17 cellular contexts compared by ENCODE assay signal in the genomic region with DNA sequence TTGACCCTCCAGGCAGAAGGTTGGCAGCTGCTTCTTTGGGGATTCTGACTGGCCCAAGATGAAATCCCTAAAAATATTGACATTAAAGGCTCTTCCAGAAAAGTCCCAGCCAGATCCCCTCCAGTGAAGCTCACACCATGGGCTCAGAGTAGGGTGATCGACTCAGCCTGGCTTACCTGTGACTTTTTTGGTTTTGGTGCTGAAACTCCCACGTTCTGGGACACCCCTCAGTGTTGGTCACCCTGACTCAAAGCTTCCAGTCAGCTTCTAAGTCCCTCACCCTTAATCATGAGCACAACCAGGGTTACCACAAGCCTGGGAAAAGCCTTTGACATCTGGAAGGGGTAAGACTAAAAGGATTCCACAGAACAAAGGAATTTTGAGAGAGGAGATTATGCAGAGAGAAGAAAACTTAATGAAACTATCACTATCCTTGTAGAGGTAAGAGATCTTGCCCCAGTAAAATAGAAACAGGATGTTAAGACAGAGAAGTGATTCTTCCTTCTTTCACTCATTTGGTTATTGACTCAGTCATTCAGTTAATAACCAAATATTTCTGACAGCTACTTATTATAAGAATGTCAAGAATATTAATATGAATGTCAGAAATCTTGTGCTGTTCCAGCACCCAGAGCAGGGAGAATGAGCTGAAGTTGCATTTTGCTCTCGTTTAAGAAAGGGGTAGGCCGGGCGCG.
DNase-seq lines count a peak whose midpoint lies in the region; ATAC-seq, FAIRE-seq and TF ChIP-seq lines count a peak whose summit lies in the region.
"Had no signal": no experiment of that assay in that cellular context is flagged by ENCODE, and none has a peak within 500 bp of the region (broad histone marks: within the 10 kb centered on the region; RNA-seq: fewer than 3 reads in every experiment).

No MANE protein-coding gene starts in this region.

- RAD21 ChIA-PET in GM12878 (lab: Charles Lee; ENCODE audit: unreplicated experiment) = interaction anchor here (0.7 to 4.1 kb wide), 4 partner anchors 15 to 309 kb away, joined by 3 to 82 read pairs (median 4); no protein-coding TSS in a partner anchor

- H3K9me3 ChIP-seq in GM12878 (replicated peaks; ENCODE audit: control insufficient read depth, insufficient read depth, low read length) (no peaks in the 10 kb centered on the region), GM23248 (ENCODE audit: low read depth) (no peaks in the 10 kb centered on the region)
- H3K9me3 ChIP-seq: left lung, SK-N-SH, tibial nerve had no signal

- TF ChIP-seq CTCF in GM12878 (IDR thresholded peaks at IDR 0.05 in 2 of 3, conservative IDR thresholded peaks at IDR 0.05 in 1 of 3; ENCODE audit: control insufficient read depth in 2 of 3, extremely low read depth in 1 of 3, insufficient read depth in 1 of 3, low read depth in 3 of 3, low read length in 3 of 3) = no peak
- no peak for TF ChIP-seq CTCF in natural killer cell (IDR thresholded peaks at IDR 0.05)

- H3K9ac ChIP-seq in GM12878 (ENCODE audit: control insufficient read depth, insufficient read depth, low read length) (no peak overlapping the region), GM23248 (no peak overlapping the region)
- H3K9ac ChIP-seq: SK-N-SH had no signal

- H3K36me3 Mint-ChIP-seq in natural killer cell = no peaks in the 10 kb centered on the region
- H3K36me3 Mint-ChIP-seq in activated CD4-positive, alpha-beta memory T cell treated with anti-CD3 and anti-CD28 coated beads for 36 hours = no peaks in the 10 kb centered on the region
- H3K36me3 Mint-ChIP-seq: naive thymus-derived CD4-positive, alpha-beta T cell had no signal

- no TSS peak for BruUV-seq in GM12878 (replicated peaks; lab: Mats Ljungman, UMichigan)

- H3K4me3 ChIP-seq in GM12878 = no peak overlapping the region
- H3K4me3 ChIP-seq in GM23248 = no peak overlapping the region
- H3K4me3 ChIP-seq: left lung, tibial nerve had no signal

- H4K20me1 ChIP-seq in GM12878 (ENCODE audit: control insufficient read depth, insufficient read depth) (no peaks in the 10 kb centered on the region), GM23248 (ENCODE audit: insufficient read depth) (no peaks in the 10 kb centered on the region)

- H3K27me3 Mint-ChIP-seq in natural killer cell (ENCODE audit: low read depth in 2 of 2) = peaks cover 7 to 8% of the 10 kb centered on the region in 2 donors
- peaks cover 1% of the 10 kb centered on the region for H3K27me3 Mint-ChIP-seq in activated CD4-positive, alpha-beta memory T cell treated with anti-CD3 and anti-CD28 coated beads for 36 hours

- no peak for DNase-seq in GM12878 (ENCODE audit: low read depth, low spot score)
- DNase-seq in natural killer cell = no peak
- DNase-seq in activated CD4-positive, alpha-beta memory T cell treated with anti-CD3 and anti-CD28 coated beads for 36 hours = no peak
- no peak for DNase-seq in GM23248
- DNase-seq: activated naive CD4-positive, alpha-beta T cell treated with Interleukin-2 at 50 U/mL for 16 hours; HFFc6; left lung; naive thymus-derived CD4-positive, alpha-beta T cell; NCI-H146; NCI-H446 treated with DMSO at 0.1 percent for 48 hours; OCI-M1; SK-N-SH had no signal

- H3K36me3 ChIP-seq in GM12878 (ENCODE audit: control insufficient read depth in 2 of 2, insufficient read depth in 2 of 2, low read length in 1 of 2) (no peaks in the 10 kb centered on the region), GM23248 (ENCODE audit: low read depth) (no peaks in the 10 kb centered on the region)
- H3K36me3 ChIP-seq: left lung, tibial nerve had no signal

- H3K4me3 Mint-ChIP-seq in natural killer cell = no peak overlapping the region
- no peak overlapping the region for H3K4me3 Mint-ChIP-seq in activated CD4-positive, alpha-beta memory T cell treated with anti-CD3 and anti-CD28 coated beads for 36 hours
- H3K4me3 Mint-ChIP-seq: HFFc6; naive thymus-derived CD4-positive, alpha-beta T cell had no signal

- H3K27me3 ChIP-seq in GM12878 (replicated peaks in 1 of 2; ENCODE audit: control insufficient read depth in 2 of 2, insufficient read depth in 2 of 2, low read length in 1 of 2) = no peaks in the 10 kb centered on the region
- peaks cover 11% of the 10 kb centered on the region for H3K27me3 ChIP-seq in GM23248 (replicated peaks; ENCODE audit: insufficient read depth)
- H3K27me3 ChIP-seq: left lung, tibial nerve had no signal

- in situ Hi-C loops in GM12878 (cut with MboI) (loop anchor here (25.0 kb wide), 1 partner anchor 586 kb away; no protein-coding TSS in a partner anchor), GM23248 (cut with MboI) (no loop called here)

- POLR2A ChIA-PET in GM12878 (lab: Charles Lee) = no interaction called here
- POLR2A ChIA-PET in activated CD4-positive, alpha-beta memory T cell treated with anti-CD3 and anti-CD28 coated beads for 36 hours (lab: Charles Lee) = interaction anchor here (0.6 kb wide), 1 partner anchor 127 kb away, joined by 3 read pairs; no protein-coding TSS in a partner anchor

- 30% methylated on average over 6 of the region's 6 CpGs for WGBS in GM12878 (ENCODE audit: insufficient coverage, insufficient replicate concordance, low lambda C conversion rate, missing lambda C conversion rate)
- 82 to 85% methylated on average over 6 of the region's 6 CpGs for WGBS in GM23248 (ENCODE audit: low coverage in 1 of 2, low lambda C conversion rate in 2 of 2, missing lambda C conversion rate in 2 of 2), 2 experiments

- H3K27ac Mint-ChIP-seq in natural killer cell = no peak overlapping the region
- no peak overlapping the region for H3K27ac Mint-ChIP-seq in activated CD4-positive, alpha-beta memory T cell treated with anti-CD3 and anti-CD28 coated beads for 36 hours
- H3K27ac Mint-ChIP-seq: HFFc6; naive thymus-derived CD4-positive, alpha-beta T cell had no signal

- H3K9me3 Mint-ChIP-seq in natural killer cell = no peaks in the 10 kb centered on the region
- H3K9me3 Mint-ChIP-seq in activated CD4-positive, alpha-beta memory T cell treated with anti-CD3 and anti-CD28 coated beads for 36 hours = no peaks in the 10 kb centered on the region
- H3K9me3 Mint-ChIP-seq: HFFc6; naive thymus-derived CD4-positive, alpha-beta T cell had no signal

- TF ChIP-seq POLR2A in GM12878 (IDR thresholded peaks at IDR 0.05; ENCODE audit: low read depth, low read length) = no peak

- ATAC-seq in GM18508 (IDR thresholded peaks at IDR 0.05; ENCODE audit: insufficient read depth, unreplicated experiment) = peak; percentile 41
- ATAC-seq in GM19351 (IDR thresholded peaks at IDR 0.05; ENCODE audit: unreplicated experiment) = peak; percentile 51
- peak; percentile 57 for ATAC-seq in HG03103 (IDR thresholded peaks at IDR 0.05; ENCODE audit: low read depth, unreplicated experiment)
- peak; percentile 46 for ATAC-seq in GM12878
- ATAC-seq in natural killer cell = no peak
- ATAC-seq: left lung; naive thymus-derived CD4-positive, alpha-beta T cell had no signal

- FAIRE-seq in GM12878 (lab: Jason Lieb, UNC) = peak; percentile 13

- H2AFZ ChIP-seq in GM12878 (ENCODE audit: control insufficient read depth, low read depth, low read length) = no peak overlapping the region
- H2AFZ ChIP-seq in GM23248 = no peak overlapping the region

- intact Hi-C loops in GM12878 (cut with micrococcal nuclease; ENCODE audit: unreplicated experiment) = no loop called here
- intact Hi-C loops in natural killer cell (cut with micrococcal nuclease) = no loop called here
- intact Hi-C loops in activated CD4-positive, alpha-beta memory T cell treated with anti-CD3 and anti-CD28 coated beads for 36 hours (cut with micrococcal nuclease) = loop anchor here (5.0 kb wide), 1 partner anchor 546 kb away; no protein-coding TSS in a partner anchor

- no peak for TF ChIP-seq RAD21 in GM12878 (IDR thresholded peaks at IDR 0.05; ENCODE audit: insufficient read depth, low read depth, low read length)

- H3K27ac ChIP-seq in GM12878 (ENCODE audit: control insufficient read depth, insufficient read depth) = no peak overlapping the region
- no peak overlapping the region for H3K27ac ChIP-seq in GM23248
- H3K27ac ChIP-seq: HL-60, left lung, tibial nerve had no signal

- SMC1A ChIA-PET in GM12878 (lab: Charles Lee; ENCODE audit: uncharacterized antibody, unreplicated experiment) = interaction anchor here (1.6 to 5.4 kb wide), 3 partner anchors 295 to 543 kb away, joined by 3 to 71 read pairs (median 52); no protein-coding TSS in a partner anchor

- H3K79me2 ChIP-seq in GM12878 (ENCODE audit: control insufficient read depth, insufficient read depth, low read length) (no peaks in the 10 kb centered on the region), GM23248 (ENCODE audit: insufficient read depth) (no peaks in the 10 kb centered on the region)

- H3K4me1 ChIP-seq in GM12878 (ENCODE audit: control insufficient read depth, insufficient read depth, low read length) = peaks cover 7% of the 10 kb centered on the region
- H3K4me1 ChIP-seq in GM23248 (ENCODE audit: insufficient read depth) = peaks cover 3% of the 10 kb centered on the region; the same call in 1 of the 2 replicates
- H3K4me1 ChIP-seq: left lung had no signal

- H3K9me2 ChIP-seq in GM23248 (ENCODE audit: insufficient read depth) = no peaks in the 10 kb centered on the region
- H3K9me2 ChIP-seq: SK-N-SH had no signal

- CTCF ChIA-PET in GM12878 (lab: Yijun Ruan, JAX) = interaction anchor here (1.4 to 7.9 kb wide), 4 partner anchors 10 to 303 kb away, joined by 3 to 265 read pairs (median 68); no protein-coding TSS in a partner anchor
- CTCF ChIA-PET in activated CD4-positive, alpha-beta memory T cell treated with anti-CD3 and anti-CD28 coated beads for 36 hours (lab: Charles Lee) = interaction anchor here (4.0 to 5.6 kb wide), 4 partner anchors 10 to 303 kb away, joined by 38 to 109 read pairs (median 64); no protein-coding TSS in a partner anchor

- H3K4me1 Mint-ChIP-seq in natural killer cell = no peaks in the 10 kb centered on the region
- peaks cover 2% of the 10 kb centered on the region for H3K4me1 Mint-ChIP-seq in activated CD4-positive, alpha-beta memory T cell treated with anti-CD3 and anti-CD28 coated beads for 36 hours (ENCODE audit: low read depth)
- H3K4me1 Mint-ChIP-seq: naive thymus-derived CD4-positive, alpha-beta T cell had no signal

- TF ChIP-seq EP300 in GM12878 (IDR thresholded peaks at IDR 0.05; ENCODE audit: borderline replicate concordance in 1 of 2, control insufficient read depth in 1 of 2, low read depth in 2 of 2, low read length in 2 of 2) = no peak

- no peaks in the 10 kb centered on the region for H3F3A ChIP-seq in GM23248 (ENCODE audit: insufficient read depth)

- H3K4me2 ChIP-seq in GM12878 (ENCODE audit: control insufficient read depth, insufficient read depth) (peak overlapping the region; percentile 54; the same call in 1 of the 2 replicates), GM23248 (ENCODE audit: unreplicated experiment) (no peak overlapping the region)
- H3K4me2 ChIP-seq: SK-N-SH had no signal

TF ChIP-seq in GM12878, 131 proteins besides CTCF, POLR2A, EP300 and RAD21 (continues in another document):
- TF ChIP-seq RCOR1 (conservative IDR thresholded peaks at IDR 0.05; ENCODE audit: low read depth, low read length) = no peak

Comparison
In these comparisons a context has a peak if more than half of its experiments do, and no peak if none do; other contexts are left out.
1. ATAC-seq: peak in GM18508 (single experiment), GM19351 (single experiment), HG03103 (single experiment) and GM12878 (single experiment); none in natural killer cell (0 of 3).